11 cellular contexts compared by ENCODE assay signal in genomic region chr3:65871305-65872141, GRCh38.
DNase-seq lines count a peak whose midpoint lies in the region; ATAC-seq and TF ChIP-seq lines count a peak whose summit lies in the region.
"Had no signal": no experiment of that assay in that cellular context is flagged by ENCODE, and none has a peak within 500 bp of the region (broad histone marks: within the 10 kb centered on the region; RNA-seq: fewer than 3 reads in every experiment).

No MANE protein-coding gene starts in this region.

- intact Hi-C loops in left ventricle myocardium inferior (cut with micrococcal nuclease), result no loop called here
- intact Hi-C loops in sigmoid colon (cut with DNase I), result no loop called here

- TF ChIP-seq CTCF in left ventricle myocardium inferior (IDR thresholded peaks at IDR 0.05; ENCODE audit: borderline replicate concordance) (no peak), sigmoid colon (IDR thresholded peaks at IDR 0.05) (no peak), MM.1S (IDR thresholded peaks at IDR 0.05; ENCODE audit: low read length) (no peak)

- H4K20me1 ChIP-seq in MM.1S (ENCODE audit: insufficient read depth, low read length), result no peaks in the 10 kb centered on the region

- no peaks in the 10 kb centered on the region for H3K79me2 ChIP-seq in MM.1S (ENCODE audit: low read length)

- H3K9ac ChIP-seq in MM.1S (ENCODE audit: low read length), result no peak overlapping the region
- H3K9ac ChIP-seq: KMS-11 had no signal

- H3K27me3 ChIP-seq in left ventricle myocardium inferior (ENCODE audit: low read depth), result no peaks in the 10 kb centered on the region
- H3K27me3 ChIP-seq in sigmoid colon, result no peaks in the 10 kb centered on the region
- H3K27me3 ChIP-seq in MM.1S (replicated peaks; ENCODE audit: insufficient read depth, low read length), result no peaks in the 10 kb centered on the region
- H3K27me3 ChIP-seq: neutrophil had no signal

- TF ChIP-seq EP300 in sigmoid colon (IDR thresholded peaks at IDR 0.05), result no peak

- no peak overlapping the region for H3K4me2 ChIP-seq in MM.1S (ENCODE audit: low read depth, low read length)
- H3K4me2 ChIP-seq: KMS-11 had no signal

- no peak overlapping the region for H2AFZ ChIP-seq in MM.1S (ENCODE audit: low read length)

- no peak overlapping the region for H3K4me3 ChIP-seq in left ventricle myocardium inferior
- H3K4me3 ChIP-seq in sigmoid colon, result no peak overlapping the region
- no peak overlapping the region for H3K4me3 ChIP-seq in MM.1S (ENCODE audit: low read length)

- peaks cover 39% of the 10 kb centered on the region for H3K4me1 ChIP-seq in left ventricle myocardium inferior
- H3K4me1 ChIP-seq in sigmoid colon, result peaks cover 0 to 18% (median 7%) of the 10 kb centered on the region in 4 donors
- no peaks in the 10 kb centered on the region for H3K4me1 ChIP-seq in MM.1S (ENCODE audit: low read length)

- H3K27ac ChIP-seq in left ventricle myocardium inferior (replicated peaks), result no peak overlapping the region
- H3K27ac ChIP-seq in sigmoid colon, result no peak overlapping the region
- no peak overlapping the region for H3K27ac ChIP-seq in MM.1S (ENCODE audit: low read length)
- H3K27ac ChIP-seq: KMS-11, neutrophil had no signal

- no peaks in the 10 kb centered on the region for H3K36me3 ChIP-seq in left ventricle myocardium inferior
- H3K36me3 ChIP-seq in sigmoid colon, result no peaks in the 10 kb centered on the region
- H3K36me3 ChIP-seq in MM.1S (replicated peaks; ENCODE audit: insufficient read depth, low read length), result no peaks in the 10 kb centered on the region
- H3K36me3 ChIP-seq: neutrophil had no signal

- no peak for ATAC-seq in GM21447 (IDR thresholded peaks at IDR 0.05; ENCODE audit: unreplicated experiment)

- no peaks in the 10 kb centered on the region for H3F3A ChIP-seq in MM.1S (ENCODE audit: insufficient read depth, low read length)

- WGBS in sigmoid colon, 2 donors, result 27 to 65% methylated on average over 6 of the region's 6 CpGs

- no peak for TF ChIP-seq POLR2A in sigmoid colon (IDR thresholded peaks at IDR 0.05)

- DNase-seq in LHCN-M2 (ENCODE audit: low read depth), result peak; percentile 91
- peak; percentile 11 for DNase-seq in NCI-H774 (lab: John Stamatoyannopoulos, UW)
- DNase-seq in left ventricle myocardium inferior, result peak; percentile 40
- peak; percentile 70 for DNase-seq in sigmoid colon
- no peak for DNase-seq in NOMO-1 treated with DMSO at 0.1 percent for 48 hours (lab: John Stamatoyannopoulos, UW; ENCODE audit: unreplicated experiment)
- no peak for DNase-seq in NCI-H226
- no peak for DNase-seq in MM.1S
- DNase-seq: EL had no signal

- H3K9me3 ChIP-seq in left ventricle myocardium inferior (replicated peaks) (peaks cover 5% of the 10 kb centered on the region), sigmoid colon (no peaks in the 10 kb centered on the region), MM.1S (replicated peaks; ENCODE audit: insufficient read depth, low read length) (no peaks in the 10 kb centered on the region)
- H3K9me3 ChIP-seq: neutrophil had no signal

- no peaks in the 10 kb centered on the region for H3K9me2 ChIP-seq in MM.1S (replicated peaks; ENCODE audit: insufficient read depth, low read length)

Comparison
In these comparisons a context has a peak if more than half of its experiments do, and no peak if none do; other contexts are left out.
1. DNase-seq: peak in LHCN-M2 (single experiment), NCI-H774 (single experiment), left ventricle myocardium inferior (single experiment) and sigmoid colon (single experiment); none in NOMO-1 treated with DMSO at 0.1 percent for 48 hours (single experiment), NCI-H226 (single experiment) and MM.1S (single experiment).